In the genomic region with DNA sequence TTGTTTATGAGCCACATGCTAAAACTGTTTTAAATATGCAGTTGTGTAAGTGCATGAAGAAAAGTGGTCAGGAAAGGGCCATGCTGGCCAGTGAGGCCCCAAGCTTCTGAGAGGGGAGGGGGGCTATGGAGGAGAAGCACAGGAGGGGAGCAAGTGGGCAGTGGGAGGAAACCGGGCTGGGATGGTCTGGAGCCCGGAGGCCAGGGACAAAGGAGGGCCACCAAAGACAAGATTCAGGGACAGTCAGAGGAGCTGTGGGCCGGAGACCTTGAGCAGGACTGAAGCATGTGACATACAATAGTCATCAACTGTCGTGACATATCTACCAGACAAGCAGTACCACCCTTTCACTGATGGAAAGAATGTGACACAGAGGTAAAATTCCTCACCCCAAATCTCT, we compare ENCODE assay signal across 18 cellular contexts.
A peak's percentile ranks its signal among the peaks of the same experiment; 100 is the strongest.
DNase-seq lines count a peak whose midpoint lies in the region; ATAC-seq and TF ChIP-seq lines count a peak whose summit lies in the region.
"Had no signal": no experiment of that assay in that cellular context is flagged by ENCODE, and none has a peak within 500 bp of the region (broad histone marks: within the 10 kb centered on the region; RNA-seq: fewer than 3 reads in every experiment).

No MANE protein-coding gene starts in this region.

- H3K9me3 Mint-ChIP-seq in activated naive CD4-positive, alpha-beta T cell treated with anti-CD3 and anti-CD28 coated beads, Interleukin-2, amount 10 ng/mL, durations not matched to agents 7 days and 5 days = peaks cover 4% of the 10 kb centered on the region

- H3K9me3 ChIP-seq in right atrium auricular region = no peaks in the 10 kb centered on the region
- H3K9me3 ChIP-seq in heart right ventricle = peaks cover 0 to 12% (median 0%) of the 10 kb centered on the region in 11 donors
- H3K9me3 ChIP-seq: A549, Caco-2 had no signal

- intact Hi-C loops in heart right ventricle (cut with DNase I) = no loop called here
- intact Hi-C loops in posterior vena cava (cut with DNase I) = no loop called here

- H3K27ac ChIP-seq in right atrium auricular region (no peak overlapping the region), heart right ventricle (no peak overlapping the region)
- H3K27ac ChIP-seq: 22Rv1; A549; BLaER1 treated with 17β-estradiol and CSF1 and Interleukin-3, amounts not matched to agents 10 nM and 100 nM; C4-2B had no signal

- H3K4me3 ChIP-seq in right atrium auricular region (no peak overlapping the region), heart right ventricle (no peak overlapping the region)
- H3K4me3 ChIP-seq: A549; BLaER1 treated with 17β-estradiol and CSF1 and Interleukin-3, amounts not matched to agents 10 nM and 100 nM had no signal

- H3K27me3 ChIP-seq in right atrium auricular region = no peaks in the 10 kb centered on the region
- peaks cover 0 to 14% (median 0%) of the 10 kb centered on the region in 7 donors for H3K27me3 ChIP-seq in heart right ventricle
- H3K27me3 ChIP-seq: BLaER1 treated with 17β-estradiol and CSF1 and Interleukin-3, amounts not matched to agents 10 nM and 100 nM had no signal

- H3K36me3 ChIP-seq in right atrium auricular region (no peaks in the 10 kb centered on the region), heart right ventricle (no peaks in the 10 kb centered on the region)
- H3K36me3 ChIP-seq: BLaER1 treated with 17β-estradiol and CSF1 and Interleukin-3, amounts not matched to agents 10 nM and 100 nM had no signal

- H3K4me3 Mint-ChIP-seq in activated naive CD4-positive, alpha-beta T cell treated with anti-CD3 and anti-CD28 coated beads, Interleukin-2, amount 10 ng/mL, durations not matched to agents 7 days and 5 days = no peak overlapping the region
- H3K4me3 Mint-ChIP-seq: B cell; CD4-positive, alpha-beta T cell; CD8-positive, alpha-beta T cell had no signal

- 77 to 79% methylated on average over 4 of the region's 4 CpGs for WGBS in heart right ventricle, 2 donors

- no peaks in the 10 kb centered on the region for H3K27me3 Mint-ChIP-seq in activated naive CD4-positive, alpha-beta T cell treated with anti-CD3 and anti-CD28 coated beads, Interleukin-2, amount 10 ng/mL, durations not matched to agents 7 days and 5 days
- H3K27me3 Mint-ChIP-seq: B cell; CD4-positive, alpha-beta T cell had no signal

- H3K4me1 Mint-ChIP-seq in activated naive CD4-positive, alpha-beta T cell treated with anti-CD3 and anti-CD28 coated beads, Interleukin-2, amount 10 ng/mL, durations not matched to agents 7 days and 5 days = no peaks in the 10 kb centered on the region
- H3K4me1 Mint-ChIP-seq: B cell had no signal

- no peak overlapping the region for H3K27ac Mint-ChIP-seq in activated naive CD4-positive, alpha-beta T cell treated with anti-CD3 and anti-CD28 coated beads, Interleukin-2, amount 10 ng/mL, durations not matched to agents 7 days and 5 days
- H3K27ac Mint-ChIP-seq: B cell; CD4-positive, alpha-beta T cell; CD8-positive, alpha-beta T cell had no signal

- CTCF ChIA-PET in activated naive CD4-positive, alpha-beta T cell treated with anti-CD3 and anti-CD28 coated beads, Interleukin-2, amount 10 ng/mL, durations not matched to agents 7 days and 5 days (lab: Charles Lee) = no interaction called here

- H3K4me1 ChIP-seq in right atrium auricular region (no peaks in the 10 kb centered on the region), heart right ventricle (no peaks in the 10 kb centered on the region)
- H3K4me1 ChIP-seq: A549; BLaER1 treated with 17β-estradiol and CSF1 and Interleukin-3, amounts not matched to agents 10 nM and 100 nM; Caco-2 had no signal

- TF ChIP-seq CTCF in right atrium auricular region (IDR thresholded peaks at IDR 0.05) = no peak
- TF ChIP-seq CTCF in heart right ventricle (IDR thresholded peaks at IDR 0.05) = no peak

- no peaks in the 10 kb centered on the region for H3K36me3 Mint-ChIP-seq in activated naive CD4-positive, alpha-beta T cell treated with anti-CD3 and anti-CD28 coated beads, Interleukin-2, amount 10 ng/mL, durations not matched to agents 7 days and 5 days
- H3K36me3 Mint-ChIP-seq: CD8-positive, alpha-beta T cell had no signal

- DNase-seq in right atrium auricular region (ENCODE audit: low spot score) (peak; percentile 18), heart right ventricle (no peak), posterior vena cava (ENCODE audit: low spot score) (peak; percentile 64), ureter (ENCODE audit: low spot score) (peak; percentile 32), NCI-H2171 (lab: John Stamatoyannopoulos, UW) (no peak)
- no peak for DNase-seq in activated naive CD4-positive, alpha-beta T cell treated with anti-CD3 and anti-CD28 coated beads, Interleukin-2, amount 10 ng/mL, durations not matched to agents 7 days and 5 days
- DNase-seq: AML-193; Caco-2; Calu3; CD4-positive, alpha-beta T cell; CD8-positive, alpha-beta T cell; DMS79 treated with DMSO at 0.1 percent for 48 hours; GF-D8 had no signal

- ATAC-seq in heart right ventricle = no peak
- ATAC-seq: A549; CD8-positive, alpha-beta T cell had no signal

Comparison
In these comparisons a context has a peak if more than half of its experiments do, and no peak if none do; other contexts are left out.
1. DNase-seq: peak in right atrium auricular region (single experiment), posterior vena cava (single experiment) and ureter (single experiment); none in heart right ventricle (0 of 2), activated naive CD4-positive, alpha-beta T cell treated with anti-CD3 and anti-CD28 coated beads, Interleukin-2, amount 10 ng/mL, durations not matched to agents 7 days and 5 days (single experiment) and NCI-H2171 (single experiment).